1 cellular context compared by ENCODE assay signal in genomic region chr12:49789992-49790391, GRCh38.
TF ChIP-seq lines count a peak whose summit lies in the region.

No MANE protein-coding gene starts in this region.

TF ChIP-seq in endothelial cell of umbilical vein, 7 proteins besides CTCF, POLR2A, EP300 and RAD21 (continued from another document):
- TF ChIP-seq MAX (IDR thresholded peaks at IDR 0.05; ENCODE audit: insufficient read depth, insufficient read length) (no peak), EZH2 (IDR thresholded peaks at IDR 0.05; ENCODE audit: borderline replicate concordance, low read depth, low read length, severe bottlenecking) (no peak)
